In the genomic region with DNA sequence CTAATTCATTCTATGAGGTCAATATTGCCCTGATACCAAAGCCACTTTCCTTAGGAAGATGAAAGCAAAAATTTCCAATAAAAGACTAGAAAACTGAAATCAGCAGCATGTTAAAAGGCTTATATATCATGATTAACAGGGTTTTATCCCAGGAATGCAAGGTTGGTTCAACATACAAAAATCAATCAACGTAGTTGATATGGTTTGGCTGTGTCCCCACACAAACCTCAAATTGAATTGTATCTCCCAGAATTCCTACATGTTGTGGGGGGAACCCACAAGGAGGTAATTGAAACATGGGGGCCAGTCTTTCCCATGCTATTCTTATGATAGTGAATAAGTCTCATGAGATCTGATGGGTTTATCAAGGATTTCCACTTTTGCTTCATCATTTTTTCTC, we compare ENCODE assay signal across 1 cellular context.
A peak's percentile ranks its signal among the peaks of the same experiment; 100 is the strongest.
TF ChIP-seq lines count a peak whose summit lies in the region.

No MANE protein-coding gene starts in this region.

TF ChIP-seq in K562, 482 proteins besides CTCF, POLR2A, EP300 and RAD21 (continued from another document and continues in another):
- peak; percentile 99 for TF ChIP-seq ZNF324 (CRISPR knock-in tag; IDR thresholded peaks at IDR 0.05)
- TF ChIP-seq EWSR1 (IDR thresholded peaks at IDR 0.05; ENCODE audit: borderline replicate concordance, low read depth, partially characterized antibody): no peak
- TF ChIP-seq ZNF764 (CRISPR knock-in tag; IDR thresholded peaks at IDR 0.05; ENCODE audit: low read depth): no peak
- no peak for TF ChIP-seq ZC3H11A (IDR thresholded peaks at IDR 0.05; ENCODE audit: low read depth, low read length)
- TF ChIP-seq ZNF717 (CRISPR knock-in tag; IDR thresholded peaks at IDR 0.05): no peak
- TF ChIP-seq HDAC2 (IDR thresholded peaks at IDR 0.05): no peak
- TF ChIP-seq ZNF280A (IDR thresholded peaks at IDR 0.05; ENCODE audit: low read depth, partially characterized antibody): peak; percentile 60
- peak; percentile 84 for TF ChIP-seq TRIM28 (IDR thresholded peaks at IDR 0.05)
- no peak for TF ChIP-seq MYC (IDR thresholded peaks at IDR 0.05; ENCODE audit: low read depth, low read length)
- no peak for TF ChIP-seq MYC (CRISPR knock-in tag; IDR thresholded peaks at IDR 0.05; ENCODE audit: borderline replicate concordance, low read depth)
- no peak for TF ChIP-seq CBFA2T3 (IDR thresholded peaks at IDR 0.05)
- no peak for TF ChIP-seq ZNF140 (CRISPR knock-in tag; IDR thresholded peaks at IDR 0.05)
- TF ChIP-seq ZNF77 (CRISPR knock-in tag; IDR thresholded peaks at IDR 0.05): no peak
- 0 out of 2 replicates have a peak, but pooled peaks have one; percentile 31 for TF ChIP-seq CBX5 (IDR thresholded peaks at IDR 0.05; ENCODE audit: borderline replicate concordance, low read depth)
- TF ChIP-seq ZNF311 (CRISPR knock-in tag; IDR thresholded peaks at IDR 0.05): no peak
- no peak for TF ChIP-seq GABPA (tag; conservative IDR thresholded peaks at IDR 0.05; ENCODE audit: low read depth)
- TF ChIP-seq, protein P1, sequence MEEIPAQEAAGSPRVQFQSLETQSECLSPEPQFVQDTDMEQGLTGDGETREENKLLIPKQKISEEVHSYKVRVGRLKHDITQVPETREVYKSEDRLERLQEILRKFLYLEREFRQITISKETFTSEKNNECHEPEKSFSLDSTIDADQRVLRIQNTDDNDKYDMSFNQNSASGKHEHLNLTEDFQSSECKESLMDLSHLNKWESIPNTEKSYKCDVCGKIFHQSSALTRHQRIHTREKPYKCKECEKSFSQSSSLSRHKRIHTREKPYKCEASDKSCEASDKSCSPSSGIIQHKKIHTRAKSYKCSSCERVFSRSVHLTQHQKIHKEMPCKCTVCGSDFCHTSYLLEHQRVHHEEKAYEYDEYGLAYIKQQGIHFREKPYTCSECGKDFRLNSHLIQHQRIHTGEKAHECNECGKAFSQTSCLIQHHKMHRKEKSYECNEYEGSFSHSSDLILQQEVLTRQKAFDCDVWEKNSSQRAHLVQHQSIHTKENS (CRISPR knock-in tag; IDR thresholded peaks at IDR 0.05): no peak
- TF ChIP-seq ZNF274 (IDR thresholded peaks at IDR 0.05; ENCODE audit: borderline replicate concordance, low read depth, low read length): no peak
- no peak for TF ChIP-seq RBM15 (IDR thresholded peaks at IDR 0.05; ENCODE audit: insufficient read depth, low read length)
- no peak for TF ChIP-seq TEAD1 (CRISPR knock-in tag; IDR thresholded peaks at IDR 0.05)
- no peak for TF ChIP-seq RNF219 (CRISPR knock-in tag; IDR thresholded peaks at IDR 0.05)
- 0 out of 2 replicates have a peak, but pooled peaks have one; percentile 22 for TF ChIP-seq ZNF445 (CRISPR knock-in tag; IDR thresholded peaks at IDR 0.05; ENCODE audit: low read depth)
- peak; percentile 67; the same call in 1 of the 2 replicates for TF ChIP-seq CBX1 (IDR thresholded peaks at IDR 0.05; ENCODE audit: low read depth)
- no peak for TF ChIP-seq SIN3B (IDR thresholded peaks at IDR 0.05; ENCODE audit: low read depth)
- no peak for TF ChIP-seq ZEB2 (IDR thresholded peaks at IDR 0.05)
- TF ChIP-seq, protein P2, sequence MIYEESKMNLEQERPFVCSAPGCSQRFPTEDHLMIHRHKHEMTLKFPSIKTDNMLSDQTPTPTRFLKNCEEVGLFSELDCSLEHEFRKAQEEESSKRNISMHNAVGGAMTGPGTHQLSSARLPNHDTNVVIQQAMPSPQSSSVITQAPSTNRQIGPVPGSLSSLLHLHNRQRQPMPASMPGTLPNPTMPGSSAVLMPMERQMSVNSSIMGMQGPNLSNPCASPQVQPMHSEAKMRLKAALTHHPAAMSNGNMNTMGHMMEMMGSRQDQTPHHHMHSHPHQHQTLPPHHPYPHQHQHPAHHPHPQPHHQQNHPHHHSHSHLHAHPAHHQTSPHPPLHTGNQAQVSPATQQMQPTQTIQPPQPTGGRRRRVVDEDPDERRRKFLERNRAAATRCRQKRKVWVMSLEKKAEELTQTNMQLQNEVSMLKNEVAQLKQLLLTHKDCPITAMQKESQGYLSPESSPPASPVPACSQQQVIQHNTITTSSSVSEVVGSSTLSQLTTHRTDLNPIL (CRISPR knock-in tag; IDR thresholded peaks at IDR 0.05): no peak
- TF ChIP-seq NFATC3 (IDR thresholded peaks at IDR 0.05): no peak
- TF ChIP-seq THRAP3 (IDR thresholded peaks at IDR 0.05; ENCODE audit: borderline replicate concordance): no peak
- no peak for TF ChIP-seq ZFP1 (CRISPR knock-in tag; IDR thresholded peaks at IDR 0.05)
- no peak for TF ChIP-seq TCF3 (CRISPR knock-in tag; IDR thresholded peaks at IDR 0.05)
- no peak for TF ChIP-seq GABPB1 (CRISPR knock-in tag; IDR thresholded peaks at IDR 0.05)
- no peak for TF ChIP-seq ZNF134 (CRISPR knock-in tag; conservative IDR thresholded peaks at IDR 0.05)
- TF ChIP-seq RB1 (IDR thresholded peaks at IDR 0.05; ENCODE audit: low read depth): no peak
- no peak for TF ChIP-seq TAF7 (tag; IDR thresholded peaks at IDR 0.05)
- no peak for TF ChIP-seq TFAP4 (CRISPR knock-in tag; IDR thresholded peaks at IDR 0.05; ENCODE audit: borderline replicate concordance)
- no peak for TF ChIP-seq ERF (CRISPR knock-in tag; IDR thresholded peaks at IDR 0.05)
- TF ChIP-seq, protein P3, sequence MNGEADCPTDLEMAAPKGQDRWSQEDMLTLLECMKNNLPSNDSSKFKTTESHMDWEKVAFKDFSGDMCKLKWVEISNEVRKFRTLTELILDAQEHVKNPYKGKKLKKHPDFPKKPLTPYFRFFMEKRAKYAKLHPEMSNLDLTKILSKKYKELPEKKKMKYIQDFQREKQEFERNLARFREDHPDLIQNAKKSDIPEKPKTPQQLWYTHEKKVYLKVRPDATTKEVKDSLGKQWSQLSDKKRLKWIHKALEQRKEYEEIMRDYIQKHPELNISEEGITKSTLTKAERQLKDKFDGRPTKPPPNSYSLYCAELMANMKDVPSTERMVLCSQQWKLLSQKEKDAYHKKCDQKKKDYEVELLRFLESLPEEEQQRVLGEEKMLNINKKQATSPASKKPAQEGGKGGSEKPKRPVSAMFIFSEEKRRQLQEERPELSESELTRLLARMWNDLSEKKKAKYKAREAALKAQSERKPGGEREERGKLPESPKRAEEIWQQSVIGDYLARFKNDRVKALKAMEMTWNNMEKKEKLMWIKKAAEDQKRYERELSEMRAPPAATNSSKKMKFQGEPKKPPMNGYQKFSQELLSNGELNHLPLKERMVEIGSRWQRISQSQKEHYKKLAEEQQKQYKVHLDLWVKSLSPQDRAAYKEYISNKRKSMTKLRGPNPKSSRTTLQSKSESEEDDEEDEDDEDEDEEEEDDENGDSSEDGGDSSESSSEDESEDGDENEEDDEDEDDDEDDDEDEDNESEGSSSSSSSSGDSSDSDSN (IDR thresholded peaks at IDR 0.05; ENCODE audit: borderline replicate concordance in 1 of 2, low read depth in 2 of 2, low read length in 2 of 2): no peak
- TF ChIP-seq FOXJ2 (tag; IDR thresholded peaks at IDR 0.05): no peak
- no peak for TF ChIP-seq CAMTA2 (CRISPR knock-in tag; conservative IDR thresholded peaks at IDR 0.05)
- TF ChIP-seq, protein P4, sequence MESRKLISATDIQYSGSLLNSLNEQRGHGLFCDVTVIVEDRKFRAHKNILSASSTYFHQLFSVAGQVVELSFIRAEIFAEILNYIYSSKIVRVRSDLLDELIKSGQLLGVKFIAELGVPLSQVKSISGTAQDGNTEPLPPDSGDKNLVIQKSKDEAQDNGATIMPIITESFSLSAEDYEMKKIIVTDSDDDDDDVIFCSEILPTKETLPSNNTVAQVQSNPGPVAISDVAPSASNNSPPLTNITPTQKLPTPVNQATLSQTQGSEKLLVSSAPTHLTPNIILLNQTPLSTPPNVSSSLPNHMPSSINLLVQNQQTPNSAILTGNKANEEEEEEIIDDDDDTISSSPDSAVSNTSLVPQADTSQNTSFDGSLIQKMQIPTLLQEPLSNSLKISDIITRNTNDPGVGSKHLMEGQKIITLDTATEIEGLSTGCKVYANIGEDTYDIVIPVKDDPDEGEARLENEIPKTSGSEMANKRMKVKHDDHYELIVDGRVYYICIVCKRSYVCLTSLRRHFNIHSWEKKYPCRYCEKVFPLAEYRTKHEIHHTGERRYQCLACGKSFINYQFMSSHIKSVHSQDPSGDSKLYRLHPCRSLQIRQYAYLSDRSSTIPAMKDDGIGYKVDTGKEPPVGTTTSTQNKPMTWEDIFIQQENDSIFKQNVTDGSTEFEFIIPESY (CRISPR knock-in tag; IDR thresholded peaks at IDR 0.05): no peak
- TF ChIP-seq ETS2 (tag; IDR thresholded peaks at IDR 0.05; ENCODE audit: borderline replicate concordance, poor library complexity, severe bottlenecking): no peak
- no peak for TF ChIP-seq RBM25 (IDR thresholded peaks at IDR 0.05; ENCODE audit: low read depth, low read length, severe bottlenecking)
- peak in 1 of 2 experiments; percentile 92; a peak in 2 of 3 replicates for TF ChIP-seq CBX3 (IDR thresholded peaks at IDR 0.05; ENCODE audit: borderline replicate concordance in 1 of 2, low read length in 2 of 2)
- TF ChIP-seq, protein P5, sequence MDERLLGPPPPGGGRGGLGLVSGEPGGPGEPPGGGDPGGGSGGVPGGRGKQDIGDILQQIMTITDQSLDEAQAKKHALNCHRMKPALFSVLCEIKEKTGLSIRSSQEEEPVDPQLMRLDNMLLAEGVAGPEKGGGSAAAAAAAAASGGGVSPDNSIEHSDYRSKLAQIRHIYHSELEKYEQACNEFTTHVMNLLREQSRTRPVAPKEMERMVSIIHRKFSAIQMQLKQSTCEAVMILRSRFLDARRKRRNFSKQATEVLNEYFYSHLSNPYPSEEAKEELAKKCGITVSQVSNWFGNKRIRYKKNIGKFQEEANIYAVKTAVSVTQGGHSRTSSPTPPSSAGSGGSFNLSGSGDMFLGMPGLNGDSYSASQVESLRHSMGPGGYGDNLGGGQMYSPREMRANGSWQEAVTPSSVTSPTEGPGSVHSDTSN (CRISPR knock-in tag; IDR thresholded peaks at IDR 0.05; ENCODE audit: low read depth): no peak
- TF ChIP-seq, protein P5 (tag; conservative IDR thresholded peaks at IDR 0.05; ENCODE audit: low read depth): no peak
- no peak for TF ChIP-seq FOXM1 (IDR thresholded peaks at IDR 0.05; ENCODE audit: low read depth)
- no peak for TF ChIP-seq FOXM1 (CRISPR knock-in tag; IDR thresholded peaks at IDR 0.05; ENCODE audit: low read depth)
- TF ChIP-seq ZFPM2 (CRISPR knock-in tag; IDR thresholded peaks at IDR 0.05): no peak
- TF ChIP-seq TFE3 (CRISPR knock-in tag; IDR thresholded peaks at IDR 0.05): no peak
- TF ChIP-seq HCFC1 (IDR thresholded peaks at IDR 0.05; ENCODE audit: low read depth, low read length): no peak
- no peak for TF ChIP-seq EGR1 (conservative IDR thresholded peaks at IDR 0.05)
- no peak for TF ChIP-seq TAF9B (IDR thresholded peaks at IDR 0.05; ENCODE audit: partially characterized antibody)
